8 cellular contexts compared by ENCODE assay signal in the genomic region with DNA sequence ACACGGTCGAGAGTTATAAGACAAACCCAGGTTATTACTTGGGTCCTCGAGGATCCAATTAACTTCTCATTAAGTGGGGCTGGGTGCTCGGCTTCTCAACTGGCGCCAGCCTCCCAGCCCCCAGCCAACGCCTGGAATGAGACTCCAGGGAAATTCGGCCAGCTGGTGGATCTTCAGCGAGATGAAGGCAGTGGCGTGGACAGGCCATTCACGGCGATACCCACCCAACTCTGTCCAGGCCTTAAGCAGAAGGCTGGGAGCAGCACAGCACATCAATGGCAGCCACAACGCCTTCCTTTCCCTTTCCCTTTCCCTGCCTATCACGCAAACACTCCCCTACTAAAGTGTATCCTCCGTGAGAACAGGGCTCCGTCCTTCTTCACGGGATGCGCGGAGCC. TPM values are rescaled to one million over a fixed set of nuclear protein-coding genes. Genes with fewer than 3 reads are reported as not detected.
DNase-seq lines count a peak whose midpoint lies in the region; ATAC-seq, FAIRE-seq and TF ChIP-seq lines count a peak whose summit lies in the region.
"Had no signal": no experiment of that assay in that cellular context is flagged by ENCODE, and none has a peak within 500 bp of the region (broad histone marks: within the 10 kb centered on the region; RNA-seq: fewer than 3 reads in every experiment).

No MANE protein-coding gene starts in this region.

- H3K4me3 ChIP-seq in IMR-90 (ENCODE audit: insufficient read depth, low read depth, low read length): peak overlapping the region; percentile 2; the same call in 1 of the 2 replicates
- H3K4me3 ChIP-seq in astrocyte (ENCODE audit: insufficient read depth, low read depth, low read length): peak overlapping the region; percentile 30
- H3K4me3 ChIP-seq in kidney epithelial cell (ENCODE audit: low read depth, low read length): peak overlapping the region; percentile 46

- H3K36me3 ChIP-seq in IMR-90 (ENCODE audit: control insufficient read depth, insufficient read depth, low read length): no peaks in the 10 kb centered on the region
- no peaks in the 10 kb centered on the region for H3K36me3 ChIP-seq in astrocyte (ENCODE audit: insufficient read depth, low read length)
- H3K36me3 ChIP-seq in kidney epithelial cell (ENCODE audit: control insufficient read depth, insufficient read depth, low read length): no peaks in the 10 kb centered on the region

- dilution Hi-C loops in IMR-90 (cut with HindIII; ENCODE audit: low sequenced_read_pairs, unreplicated experiment): no loop called here

- H4K91ac ChIP-seq in IMR-90 (ENCODE audit: insufficient read depth, low read depth, low read length): no peak overlapping the region

- no peaks in the 10 kb centered on the region for H4K20me1 ChIP-seq in IMR-90 (ENCODE audit: insufficient read depth, low read length)
- H4K20me1 ChIP-seq in astrocyte (ENCODE audit: insufficient read depth, low read length): no peaks in the 10 kb centered on the region

- peak overlapping the region; percentile 46; the same call in 1 of the 2 replicates for H3K23ac ChIP-seq in IMR-90 (ENCODE audit: low read depth, low read length)

- no peak for TF ChIP-seq CTCF in IMR-90 (conservative IDR thresholded peaks at IDR 0.05; ENCODE audit: low read depth, low read length)
- TF ChIP-seq CTCF in astrocyte (IDR thresholded peaks at IDR 0.05; ENCODE audit: insufficient read depth, low read depth, low read length): no peak
- no peak for TF ChIP-seq CTCF in kidney epithelial cell (IDR thresholded peaks at IDR 0.05; ENCODE audit: insufficient read depth, low read length, poor library complexity, severe bottlenecking)

- H3K56ac ChIP-seq in IMR-90 (ENCODE audit: extremely low read depth, insufficient read depth, low read length): no peak overlapping the region

- H2BK20ac ChIP-seq in IMR-90 (ENCODE audit: low read depth, low read length): no peak overlapping the region

- H3K79me2 ChIP-seq in astrocyte (ENCODE audit: insufficient read depth, low read length): no peaks in the 10 kb centered on the region

- in situ Hi-C loops in IMR-90 (cut with MboI; ENCODE audit: low sequenced_read_pairs): no loop called here

- no peaks in the 10 kb centered on the region for H3K36me3 Mint-ChIP-seq in astrocyte (ENCODE audit: low read depth, unreplicated experiment)
- H3K36me3 Mint-ChIP-seq in stimulated activated naive CD8-positive, alpha-beta T cell treated with anti-CD3 and anti-CD28 coated beads, Interleukin-15, Interleukin-2, amounts not matched to agents 100 ng/mL and 50 ng/mL, for 24 hours (ENCODE audit: low read depth): no peaks in the 10 kb centered on the region

- H3K27me3 ChIP-seq in IMR-90 (ENCODE audit: control insufficient read depth, insufficient read depth, low read length): peaks cover 47% of the 10 kb centered on the region
- peaks cover 39% of the 10 kb centered on the region for H3K27me3 ChIP-seq in astrocyte (ENCODE audit: insufficient read depth, low read length)
- peaks cover 12% of the 10 kb centered on the region for H3K27me3 ChIP-seq in kidney epithelial cell (ENCODE audit: control insufficient read depth, insufficient read depth, low read length)

- H3K4me1 Mint-ChIP-seq in astrocyte (ENCODE audit: low read depth, unreplicated experiment): peaks cover 17% of the 10 kb centered on the region
- peaks cover 12% of the 10 kb centered on the region for H3K4me1 Mint-ChIP-seq in stimulated activated naive CD8-positive, alpha-beta T cell treated with anti-CD3 and anti-CD28 coated beads, Interleukin-15, Interleukin-2, amounts not matched to agents 100 ng/mL and 50 ng/mL, for 24 hours (ENCODE audit: low read depth)

- no peak overlapping the region for H2BK120ac ChIP-seq in IMR-90 (ENCODE audit: low read depth, low read length)

- TF ChIP-seq RAD21 in IMR-90 (IDR thresholded peaks at IDR 0.05; ENCODE audit: low read length): no peak

- WGBS in IMR-90 (ENCODE audit: extremely low coverage in 2 of 2, insufficient read length in 1 of 2), 2 experiments: 46% methylated on average over 4 of the region's 18 CpGs; no CpG with 5 or more reads in 1 of the 2 experiments

- H3K27ac ChIP-seq in IMR-90 (ENCODE audit: insufficient read depth, low read length) (no peak overlapping the region), astrocyte (ENCODE audit: low read depth, low read length) (no peak overlapping the region)

- no peak for TF ChIP-seq POLR2A in IMR-90 (IDR thresholded peaks at IDR 0.05; ENCODE audit: low read depth, low read length)

- no peaks in the 10 kb centered on the region for H3K79me1 ChIP-seq in IMR-90 (ENCODE audit: low read depth in 1 of 2, low read length in 2 of 2)

- peaks cover 5% of the 10 kb centered on the region for H3K9me3 Mint-ChIP-seq in astrocyte (ENCODE audit: unreplicated experiment)
- H3K9me3 Mint-ChIP-seq in stimulated activated naive CD8-positive, alpha-beta T cell treated with anti-CD3 and anti-CD28 coated beads, Interleukin-15, Interleukin-2, amounts not matched to agents 100 ng/mL and 50 ng/mL, for 24 hours: no peaks in the 10 kb centered on the region

- peaks cover 26% of the 10 kb centered on the region for H3K27me3 Mint-ChIP-seq in astrocyte (ENCODE audit: low read depth, unreplicated experiment)
- H3K27me3 Mint-ChIP-seq in stimulated activated naive CD8-positive, alpha-beta T cell treated with anti-CD3 and anti-CD28 coated beads, Interleukin-15, Interleukin-2, amounts not matched to agents 100 ng/mL and 50 ng/mL, for 24 hours: peaks cover 29% of the 10 kb centered on the region

- no peak overlapping the region; the same call in 1 of the 2 replicates for H3K4me2 ChIP-seq in IMR-90 (ENCODE audit: low read depth, low read length)
- H3K4me2 ChIP-seq in astrocyte (ENCODE audit: low read length): peak overlapping the region; percentile 81

- no peak overlapping the region for H3K27ac Mint-ChIP-seq in astrocyte (ENCODE audit: unreplicated experiment)
- no peak overlapping the region for H3K27ac Mint-ChIP-seq in stimulated activated naive CD8-positive, alpha-beta T cell treated with anti-CD3 and anti-CD28 coated beads, Interleukin-15, Interleukin-2, amounts not matched to agents 100 ng/mL and 50 ng/mL, for 24 hours

- CTCF ChIA-PET in IMR-90 (lab: Yijun Ruan, JAX): interaction anchor here (1.3 kb wide), 1 partner anchor 8 kb away, joined by 5 read pairs; no protein-coding TSS in a partner anchor

- H3K18ac ChIP-seq in IMR-90 (ENCODE audit: low read depth, low read length): no peak overlapping the region

- H3K9me1 ChIP-seq in IMR-90 (ENCODE audit: insufficient read depth, low read length): no peaks in the 10 kb centered on the region

- ATAC-seq in IMR-90 (ENCODE audit: low read depth): peak; percentile 13; the same call in 1 of the 2 replicates

- H2BK15ac ChIP-seq in IMR-90 (ENCODE audit: low read depth, low read length): no peak overlapping the region

- H3K4me3 Mint-ChIP-seq in astrocyte (ENCODE audit: unreplicated experiment): peak overlapping the region; percentile 83
- H3K4me3 Mint-ChIP-seq in stimulated activated naive CD8-positive, alpha-beta T cell treated with anti-CD3 and anti-CD28 coated beads, Interleukin-15, Interleukin-2, amounts not matched to agents 100 ng/mL and 50 ng/mL, for 24 hours: peak overlapping the region; percentile 83

- H3K4ac ChIP-seq in IMR-90 (ENCODE audit: low read depth, low read length): no peak overlapping the region

- H4K5ac ChIP-seq in IMR-90 (ENCODE audit: low read depth, low read length): no peak overlapping the region

- H2BK5ac ChIP-seq in IMR-90 (ENCODE audit: low read depth, low read length, poor library complexity, severe bottlenecking): no peak overlapping the region

- no peak overlapping the region for H4K8ac ChIP-seq in IMR-90 (ENCODE audit: low read depth in 2 of 2, low read length in 2 of 2)

- no peak overlapping the region for H2AK9ac ChIP-seq in IMR-90 (replicated peaks; ENCODE audit: low read depth, low read length, poor library complexity)

- H3K4me1 ChIP-seq in IMR-90 (ENCODE audit: control insufficient read depth, insufficient read depth, low read length): no peaks in the 10 kb centered on the region
- no peaks in the 10 kb centered on the region for H3K4me1 ChIP-seq in astrocyte (ENCODE audit: insufficient read depth, low read length)

- peaks cover 5% of the 10 kb centered on the region for H3K9me3 ChIP-seq in IMR-90 (ENCODE audit: control insufficient read depth, insufficient read depth, low read length)
- no peaks in the 10 kb centered on the region for H3K9me3 ChIP-seq in astrocyte (ENCODE audit: insufficient read depth, low read depth, low read length)

- H3K9ac ChIP-seq in IMR-90 (ENCODE audit: low read depth, low read length): no peak overlapping the region
- no peak overlapping the region for H3K9ac ChIP-seq in astrocyte (ENCODE audit: low read length)

- intact Hi-C loops in IMR-90 (cut with micrococcal nuclease): no loop called here

- BruUV-seq in IMR-90 (replicated peaks; lab: Mats Ljungman, UMichigan): no TSS peak

- no peak overlapping the region for H3K14ac ChIP-seq in IMR-90 (replicated peaks; ENCODE audit: low read depth, low read length)

- peak overlapping the region; percentile 53 for H2AFZ ChIP-seq in IMR-90 (replicated peaks; ENCODE audit: low read length, poor library complexity)
- H2AFZ ChIP-seq in astrocyte (ENCODE audit: low read depth, low read length): peak overlapping the region; percentile 62

- no peak overlapping the region for H2AK5ac ChIP-seq in IMR-90 (ENCODE audit: low read depth, low read length)

- DNase-seq in IMR-90 (no peak), astrocyte (ENCODE audit: low read depth) (no peak), kidney epithelial cell (ENCODE audit: low read depth) (no peak), NAMALWA (ENCODE audit: low spot score) (no peak), occipital lobe (lab: John Stamatoyannopoulos, UW) (no peak), mucosa of gallbladder (ENCODE audit: low spot score) (no peak)

- POLR2A ChIA-PET in IMR-90 (lab: Charles Lee; ENCODE audit: unreplicated experiment): no interaction called here

- FAIRE-seq in astrocyte (lab: Jason Lieb, UNC): no peak

TF ChIP-seq in IMR-90, 13 proteins besides CTCF, POLR2A, EP300 and RAD21 (continues in another document):
- TF ChIP-seq MAFK (IDR thresholded peaks at IDR 0.05; ENCODE audit: low read depth, low read length) (no peak), NFE2L2 (IDR thresholded peaks at IDR 0.05; ENCODE audit: low read depth, low read length) (no peak), RFX5 (IDR thresholded peaks at IDR 0.05; ENCODE audit: low read depth, low read length) (no peak), BHLHE40 (IDR thresholded peaks at IDR 0.05; ENCODE audit: low read depth, low read length) (no peak)

RNA-seq across cellular contexts. Expression of a gene that starts 0.9 kb away (rescaled TPM):
- total RNA-seq in IMR-90 (2012; rRNA removed) (not detected in 2 replicates), astrocyte (0.36 and 0.75 TPM in 2 replicates), kidney epithelial cell (1.2 and 2.3 TPM in 2 replicates), occipital lobe (2.5 TPM), mucosa of gallbladder (15.7 TPM)
- not detected in 2 replicates for polyA plus RNA-seq in IMR-90 (2012; rRNA removed)
- not detected in 2 replicates for polyA plus RNA-seq in IMR-90 (2012; cell fraction: cytosol; rRNA removed)
- polyA plus RNA-seq in IMR-90 (2012; cell fraction: nucleus; rRNA removed; ENCODE audit: low replicate concordance): not detected in 2 replicates
- total RNA-seq: pulmonary artery endothelial cell had no signal

RNA-seq across cellular contexts. Expression of a gene that starts 58.1 kb away (rescaled TPM):
- 0.18 and 0.28 TPM in 2 replicates for total RNA-seq in IMR-90 (2012; rRNA removed)
- 0.13 and 0.15 TPM in 2 replicates for polyA plus RNA-seq in IMR-90 (2012; rRNA removed)
- polyA plus RNA-seq in IMR-90 (2012; cell fraction: cytosol; rRNA removed): 0.09 TPM in 1 of 2 replicates, not detected in the other
- 0.19 TPM in 1 of 2 replicates, not detected in the other for polyA plus RNA-seq in IMR-90 (2012; cell fraction: nucleus; rRNA removed; ENCODE audit: low replicate concordance)
- not detected in 2 replicates for total RNA-seq in astrocyte
- 0.07 and 0.29 TPM in 2 replicates for total RNA-seq in kidney epithelial cell
- total RNA-seq in occipital lobe: 0.16 TPM
- 5.6 TPM for total RNA-seq in mucosa of gallbladder
